In the genomic region with DNA sequence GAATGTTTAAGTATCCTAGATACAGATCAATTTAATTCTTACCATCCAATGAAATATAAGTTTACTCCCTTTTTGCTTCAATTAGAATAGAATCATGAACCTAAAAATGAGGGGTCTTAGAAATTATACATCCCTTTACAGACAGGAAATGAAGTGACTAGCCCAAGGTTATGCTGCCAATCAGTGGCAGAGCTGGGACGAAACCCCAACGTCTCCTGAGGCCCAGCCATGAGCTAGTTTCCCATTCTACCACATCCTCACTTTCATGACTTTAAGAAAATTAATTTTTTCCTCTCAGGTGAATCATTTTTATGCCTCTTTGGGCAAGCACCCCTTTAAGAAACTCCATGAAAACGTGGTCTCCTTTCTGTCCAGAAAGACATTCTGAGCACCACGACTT, we compare ENCODE assay signal across 11 cellular contexts. TPM values are rescaled to one million over a fixed set of nuclear protein-coding genes. Genes with fewer than 3 reads are reported as not detected.
A peak's percentile ranks its signal among the peaks of the same experiment; 100 is the strongest.
DNase-seq lines count a peak whose midpoint lies in the region; TF ChIP-seq lines count a peak whose summit lies in the region.
"Had no signal": no experiment of that assay in that cellular context is flagged by ENCODE, and none has a peak within 500 bp of the region (broad histone marks: within the 10 kb centered on the region; RNA-seq: fewer than 3 reads in every experiment).

No MANE protein-coding gene starts in this region.

- H3K9me3 Mint-ChIP-seq in activated T-cell treated with anti-CD3 and anti-CD28 coated beads, Interleukin-2, amount 50 U/mL, for 24 hours = no peaks in the 10 kb centered on the region
- no peaks in the 10 kb centered on the region for H3K9me3 Mint-ChIP-seq in activated CD4-positive, alpha-beta T cell treated with anti-CD3 and anti-CD28 coated beads, Interleukin-2, amount 10 ng/mL, durations not matched to agents 7 days and 5 days

- H3K4me3 Mint-ChIP-seq in activated T-cell treated with anti-CD3 and anti-CD28 coated beads, Interleukin-2, amount 50 U/mL, for 24 hours = peak overlapping the region; percentile 68
- H3K4me3 Mint-ChIP-seq in activated CD4-positive, alpha-beta T cell treated with anti-CD3 and anti-CD28 coated beads, Interleukin-2, amount 10 ng/mL, durations not matched to agents 7 days and 5 days = peak overlapping the region; percentile 57

- POLR2A ChIA-PET in activated CD4-positive, alpha-beta T cell treated with anti-CD3 and anti-CD28 coated beads, Interleukin-2, amount 10 ng/mL, durations not matched to agents 7 days and 5 days (lab: Charles Lee) = no interaction called here

- H3K27ac Mint-ChIP-seq in activated T-cell treated with anti-CD3 and anti-CD28 coated beads, Interleukin-2, amount 50 U/mL, for 24 hours = peak overlapping the region; percentile 96
- peak overlapping the region; percentile 86 for H3K27ac Mint-ChIP-seq in activated CD4-positive, alpha-beta T cell treated with anti-CD3 and anti-CD28 coated beads, Interleukin-2, amount 10 ng/mL, durations not matched to agents 7 days and 5 days

- H3K4me1 ChIP-seq in fibroblast of lung (ENCODE audit: control insufficient read depth, extremely low read depth, insufficient read depth, low read length) (peaks cover 27% of the 10 kb centered on the region), thyroid gland (peaks cover 46 to 74% of the 10 kb centered on the region in 2 donors)

- no peaks in the 10 kb centered on the region for H3K27me3 Mint-ChIP-seq in activated T-cell treated with anti-CD3 and anti-CD28 coated beads, Interleukin-2, amount 50 U/mL, for 24 hours
- peaks cover 2% of the 10 kb centered on the region for H3K27me3 Mint-ChIP-seq in activated CD4-positive, alpha-beta T cell treated with anti-CD3 and anti-CD28 coated beads, Interleukin-2, amount 10 ng/mL, durations not matched to agents 7 days and 5 days

- H3K27ac ChIP-seq in fibroblast of lung (ENCODE audit: insufficient read depth, low read length) (no peak overlapping the region), thyroid gland (peak overlapping the region in 2 of 3 donors; percentile 37 to 60)

- H3K9ac ChIP-seq in fibroblast of lung (ENCODE audit: insufficient read depth, low read length) = no peak overlapping the region

- H3K36me3 ChIP-seq in fibroblast of lung (ENCODE audit: control insufficient read depth, insufficient read depth, low read length) (no peaks in the 10 kb centered on the region), thyroid gland (no peaks in the 10 kb centered on the region)

- no peaks in the 10 kb centered on the region for H4K20me1 ChIP-seq in fibroblast of lung (ENCODE audit: control insufficient read depth, extremely low read depth, insufficient read depth, low read length)

- CTCF ChIA-PET in activated CD4-positive, alpha-beta T cell treated with anti-CD3 and anti-CD28 coated beads, Interleukin-2, amount 10 ng/mL, durations not matched to agents 7 days and 5 days (lab: Charles Lee) = interaction anchor here (1.0 to 5.2 kb wide), 6 partner anchors 9 to 83 kb away, joined by 3 to 25 read pairs (median 7); no protein-coding TSS in a partner anchor

- no peak overlapping the region for H3K4me3 ChIP-seq in fibroblast of lung (replicated peaks in 1 of 4; ENCODE audit: control extremely low read depth in 1 of 4, insufficient read depth in 1 of 4, low read depth in 3 of 4, low read length in 4 of 4)
- no peak overlapping the region for H3K4me3 ChIP-seq in thyroid gland (replicated peaks in 1 of 3)

- intact Hi-C loops in thyroid gland (cut with DNase I) = no loop called here

- no peak overlapping the region for H2AFZ ChIP-seq in fibroblast of lung (ENCODE audit: low read length)

- TF ChIP-seq CTCF in fibroblast of lung (conservative IDR thresholded peaks at IDR 0.05 in 1 of 2, IDR thresholded peaks at IDR 0.05 in 1 of 2; ENCODE audit: low read depth in 1 of 2, low read length in 2 of 2) (no peak), thyroid gland (IDR thresholded peaks at IDR 0.05) (no peak)

- no peak for DNase-seq in activated T-cell treated with anti-CD3 and anti-CD28 coated beads, Interleukin-2, amount 50 U/mL, for 24 hours
- no peak for DNase-seq in activated T-cell treated with anti-CD3 and anti-CD28 coated beads for 4 hours
- DNase-seq in activated CD4-positive, alpha-beta T cell treated with anti-CD3 and anti-CD28 coated beads, Interleukin-2, amount 10 ng/mL, durations not matched to agents 7 days and 5 days = no peak
- no peak for DNase-seq in fibroblast of lung (ENCODE audit: low read depth in 2 of 2)
- no peak for DNase-seq in thyroid gland
- DNase-seq in RPMI8226 = no peak
- DNase-seq in NOMO-1 treated with dmso at 0.1 percent for 144 hours (lab: John Stamatoyannopoulos, UW; ENCODE audit: unreplicated experiment) = no peak
- no peak for DNase-seq in kidney tubule cell (ENCODE audit: low spot score)
- DNase-seq: NCI-H1694, OCI-M1, T-helper 9 cell had no signal

- peaks cover 90% of the 10 kb centered on the region for H3K4me1 Mint-ChIP-seq in activated T-cell treated with anti-CD3 and anti-CD28 coated beads, Interleukin-2, amount 50 U/mL, for 24 hours (ENCODE audit: low read depth)
- H3K4me1 Mint-ChIP-seq in activated CD4-positive, alpha-beta T cell treated with anti-CD3 and anti-CD28 coated beads, Interleukin-2, amount 10 ng/mL, durations not matched to agents 7 days and 5 days = peaks cover 85% of the 10 kb centered on the region

- H3K27me3 ChIP-seq in fibroblast of lung (ENCODE audit: control insufficient read depth, insufficient read depth, low read length) (no peaks in the 10 kb centered on the region), thyroid gland (no peaks in the 10 kb centered on the region)

- H3K79me2 ChIP-seq in fibroblast of lung (ENCODE audit: control insufficient read depth, insufficient read depth, low read length) = peaks cover 31% of the 10 kb centered on the region

- WGBS in thyroid gland, 2 donors = 84 to 88% methylated on average over 4 of the region's 4 CpGs

- no peaks in the 10 kb centered on the region for H3K9me3 ChIP-seq in fibroblast of lung (ENCODE audit: control insufficient read depth, insufficient read depth, low read depth, low read length)
- H3K9me3 ChIP-seq in thyroid gland = no peaks in the 10 kb centered on the region

- peaks cover 15% of the 10 kb centered on the region for H3K36me3 Mint-ChIP-seq in activated T-cell treated with anti-CD3 and anti-CD28 coated beads, Interleukin-2, amount 50 U/mL, for 24 hours (ENCODE audit: low read depth)
- H3K36me3 Mint-ChIP-seq in activated CD4-positive, alpha-beta T cell treated with anti-CD3 and anti-CD28 coated beads, Interleukin-2, amount 10 ng/mL, durations not matched to agents 7 days and 5 days (ENCODE audit: low read depth) = peaks cover 25% of the 10 kb centered on the region

- peak overlapping the region; percentile 46 for H3K4me2 ChIP-seq in fibroblast of lung (ENCODE audit: extremely low read depth, insufficient read depth, low read length)

- no peak for TF ChIP-seq POLR2A in thyroid gland (IDR thresholded peaks at IDR 0.05)

RNA-seq across cellular contexts. Expression of a gene that starts 11.2 kb away (rescaled TPM):
- total RNA-seq in activated CD4-positive, alpha-beta T cell treated with anti-CD3 and anti-CD28 coated beads, Interleukin-2, amount 10 ng/mL, durations not matched to agents 7 days and 5 days = 10 to 100 TPM; 26.1 to 26.4 TPM
- total RNA-seq in fibroblast of lung = 82.4 and 104 TPM in 2 replicates
- polyA plus RNA-seq in fibroblast of lung = 27.9 and 46.5 TPM in 2 replicates
- polyA plus RNA-seq in fibroblast of lung (2012) = 23.1 and 33.6 TPM in 2 replicates
- 126 and 180 TPM in 2 replicates for polyA minus RNA-seq in fibroblast of lung (ENCODE audit: low replicate concordance)
- total RNA-seq in thyroid gland = 10 to 100 TPM; 45.8 to 69.7 (median 61.7) TPM
